Comparison of ENCODE assay signal across 22 cellular contexts in genomic region chr16:87086156-87086555, GRCh38.
DNase-seq lines count a peak whose midpoint lies in the region; TF ChIP-seq lines count a peak whose summit lies in the region.
"Had no signal": no experiment of that assay in that cellular context is flagged by ENCODE, and none has a peak within 500 bp of the region (broad histone marks: within the 10 kb centered on the region; RNA-seq: fewer than 3 reads in every experiment).

No MANE protein-coding gene starts in this region.

- H4K20me1 ChIP-seq in osteoblast (ENCODE audit: insufficient read depth, low read length): peaks cover 2% of the 10 kb centered on the region

- peak overlapping the region; percentile 59 for H3K4me2 ChIP-seq in osteoblast (ENCODE audit: insufficient read depth, low read length)
- H3K4me2 ChIP-seq: GM23338 had no signal

- peak overlapping the region; percentile 54 for H3K27ac ChIP-seq in osteoblast (ENCODE audit: low read depth, low read length)
- H3K27ac ChIP-seq in substantia nigra (ENCODE audit: low read depth, low read length, poor library complexity, severe bottlenecking): no peak overlapping the region
- H3K27ac ChIP-seq: esophagus squamous epithelium, heart left ventricle, tibial artery had no signal

- TF ChIP-seq CTCF in osteoblast (IDR thresholded peaks at IDR 0.05; ENCODE audit: extremely low read depth, low read depth, low read length): no peak

- H3K9me3 ChIP-seq in osteoblast (ENCODE audit: low read depth, low read length): peaks cover 13% of the 10 kb centered on the region

- H3K79me2 ChIP-seq in osteoblast (ENCODE audit: insufficient read depth, low read length): no peaks in the 10 kb centered on the region

- peak overlapping the region; percentile 21 for H2AFZ ChIP-seq in osteoblast (ENCODE audit: low read length)
- H2AFZ ChIP-seq: GM23338 had no signal

- peak; percentile 79 for DNase-seq in EL
- peak; percentile 99 for DNase-seq in RPMI7951 (ENCODE audit: low read depth)
- DNase-seq in dermis blood vessel endothelial cell: peak; percentile 22
- DNase-seq in osteoblast (ENCODE audit: insufficient read length, low spot score, missing footprints): peak; percentile 77
- DNase-seq in NCI-H2227 treated with DMSO at 0.1 percent for 48 hours (lab: John Stamatoyannopoulos, UW): no peak
- DNase-seq in central memory CD4-positive, alpha-beta T cell: no peak
- no peak for DNase-seq in substantia nigra (lab: John Stamatoyannopoulos, UW)
- no peak for DNase-seq in NCI-H146 (lab: John Stamatoyannopoulos, UW)
- DNase-seq: activated CD4-positive, alpha-beta T cell treated with anti-CD3 and anti-CD28 coated beads, Interleukin-2, amount 50 U/mL, for 4 hours; activated gamma-delta T cell; DMS79; esophagus squamous epithelium; heart left ventricle; KG1; left ventricle myocardium superior; NCI-H2029 treated with DMSO at 0.1 percent for 48 hours; NCI-H446; nephron progenitor cell; stimulated activated CD4-positive, alpha-beta T cell treated with anti-CD3 and anti-CD28 coated beads, Interleukin-2, amount 100 ng/mL, for 24 hours; stimulated activated naive B cell treated with anti-CD40 and anti-IgM and Interleukin-4, amounts not matched to agents 10 μg/mL and 1 μg/mL and 100 μg/mL, for 72 hours; tibial artery had no signal

- H3K4me3 ChIP-seq in osteoblast (ENCODE audit: insufficient read depth, low read length): peak overlapping the region; percentile 18
- H3K4me3 ChIP-seq: esophagus squamous epithelium, GM23338, heart left ventricle, tibial artery had no signal

- no peaks in the 10 kb centered on the region for H3K36me3 ChIP-seq in osteoblast (ENCODE audit: insufficient read depth, low read length)
- H3K36me3 ChIP-seq: esophagus squamous epithelium, heart left ventricle, tibial artery had no signal

- H3K4me1 ChIP-seq in osteoblast (ENCODE audit: insufficient read depth, low read length): peaks cover 19% of the 10 kb centered on the region
- H3K4me1 ChIP-seq: esophagus squamous epithelium, heart left ventricle, tibial artery had no signal

- no peaks in the 10 kb centered on the region for H3K27me3 ChIP-seq in osteoblast (ENCODE audit: insufficient read depth, low read length)
- H3K27me3 ChIP-seq: heart left ventricle, tibial artery had no signal

Comparison
In these comparisons a context has a peak if more than half of its experiments do, and no peak if none do; other contexts are left out.
1. DNase-seq: peak in EL (single experiment), RPMI7951 (single experiment), dermis blood vessel endothelial cell (single experiment) and osteoblast (single experiment); none in NCI-H2227 treated with DMSO at 0.1 percent for 48 hours (single experiment), central memory CD4-positive, alpha-beta T cell (single experiment), substantia nigra (0 of 49) and NCI-H146 (single experiment).